ENCODE assay signal across 17 cellular contexts in genomic region chr5:93926831-93927600, GRCh38.
A peak's percentile ranks its signal among the peaks of the same experiment; 100 is the strongest.
DNase-seq lines count a peak whose midpoint lies in the region; ATAC-seq and TF ChIP-seq lines count a peak whose summit lies in the region.
"Had no signal": no experiment of that assay in that cellular context is flagged by ENCODE, and none has a peak within 500 bp of the region (broad histone marks: within the 10 kb centered on the region; RNA-seq: fewer than 3 reads in every experiment).

No MANE protein-coding gene starts in this region.

- no peak overlapping the region for H2AK9ac ChIP-seq in IMR-90 (replicated peaks; ENCODE audit: low read depth, low read length, poor library complexity)

- H3K4me1 ChIP-seq in IMR-90 (ENCODE audit: control insufficient read depth, insufficient read depth, low read length) (peaks cover 2% of the 10 kb centered on the region; the same call in 1 of the 2 replicates), mesenchymal stem cell (ENCODE audit: control insufficient read depth, insufficient read depth, low read depth, low read length) (no peaks in the 10 kb centered on the region)
- H3K4me1 ChIP-seq: right lobe of liver had no signal

- no peak overlapping the region for H2AK5ac ChIP-seq in IMR-90 (ENCODE audit: low read depth, low read length)
- no peak overlapping the region for H2AK5ac ChIP-seq in mesenchymal stem cell (ENCODE audit: low read length, severe bottlenecking)

- CTCF ChIA-PET in IMR-90 (lab: Yijun Ruan, JAX): interaction anchor here (0.7 kb wide), 3 partner anchors 164 to 1225 kb away, joined by 3 to 6 read pairs (median 3); no protein-coding TSS in a partner anchor

- H3K14ac ChIP-seq in IMR-90 (replicated peaks; ENCODE audit: low read depth, low read length): no peak overlapping the region
- no peak overlapping the region for H3K14ac ChIP-seq in mesenchymal stem cell (ENCODE audit: low read length in 2 of 2)

- H2BK15ac ChIP-seq in IMR-90 (ENCODE audit: low read depth, low read length) (no peak overlapping the region), mesenchymal stem cell (ENCODE audit: low read depth, poor library complexity, severe bottlenecking) (no peak overlapping the region)

- no TSS peak for BruUV-seq in IMR-90 (replicated peaks; lab: Mats Ljungman, UMichigan)

- H3K4me2 ChIP-seq in IMR-90 (ENCODE audit: low read depth, low read length) (no peak overlapping the region), mesenchymal stem cell (ENCODE audit: low read length, poor library complexity, severe bottlenecking) (no peak overlapping the region)
- H3K4me2 ChIP-seq: PC-9 had no signal

- no peak overlapping the region for H2BK5ac ChIP-seq in IMR-90 (ENCODE audit: low read depth, low read length, poor library complexity, severe bottlenecking)
- H2BK5ac ChIP-seq in mesenchymal stem cell (ENCODE audit: low read depth, low read length, poor library complexity, severe bottlenecking): no peak overlapping the region

- H3K56ac ChIP-seq in IMR-90 (ENCODE audit: extremely low read depth, insufficient read depth, low read length): no peak overlapping the region

- H3K23ac ChIP-seq in IMR-90 (ENCODE audit: low read depth, low read length) (no peak overlapping the region), mesenchymal stem cell (ENCODE audit: low read length in 2 of 2) (no peak overlapping the region)

- H3K18ac ChIP-seq in IMR-90 (ENCODE audit: low read depth, low read length): no peak overlapping the region
- H3K18ac ChIP-seq in mesenchymal stem cell (ENCODE audit: low read depth in 1 of 2, low read length in 2 of 2): peak overlapping the region in 1 of 2 experiments; percentile 30

- no peak for TF ChIP-seq CTCF in IMR-90 (conservative IDR thresholded peaks at IDR 0.05; ENCODE audit: low read depth, low read length)
- TF ChIP-seq CTCF in epithelial cell of esophagus (IDR thresholded peaks at IDR 0.05; ENCODE audit: insufficient read depth, low read depth, low read length, missing control alignments): no peak

- dilution Hi-C loops in IMR-90 (cut with HindIII; ENCODE audit: low sequenced_read_pairs, unreplicated experiment): no loop called here

- H4K8ac ChIP-seq in IMR-90 (ENCODE audit: low read depth in 2 of 2, low read length in 2 of 2) (no peak overlapping the region), mesenchymal stem cell (ENCODE audit: low read length) (no peak overlapping the region)

- H2BK120ac ChIP-seq in IMR-90 (ENCODE audit: low read depth, low read length): no peak overlapping the region
- H2BK120ac ChIP-seq in mesenchymal stem cell (ENCODE audit: low read depth, low read length): no peak overlapping the region

- DNase-seq in EH (ENCODE audit: low read depth) (peak; percentile 56), IMR-90 (peak; percentile 51), epithelial cell of esophagus (ENCODE audit: low read depth) (peak; percentile 12), mesenchymal stem cell (peak; percentile 22), Right ventricle myocardium inferior (ENCODE audit: missing footprints) (no peak), ureter (ENCODE audit: low spot score) (no peak)
- DNase-seq in stimulated activated CD4-positive, alpha-beta T cell treated with anti-CD3 and anti-CD28 coated beads, Interleukin-4, amount 100 ng/mL, for 4 hours: no peak
- DNase-seq: activated CD4-positive, alpha-beta T cell treated with anti-CD3 and anti-CD28 coated beads for 4 hours; activated gamma-delta T cell; heart left ventricle; NCI-H2029; NCI-H524 treated with DMSO at 0.1 percent for 48 hours; nucleus accumbens; PC-9; right lobe of liver had no signal

- H4K20me1 ChIP-seq in IMR-90 (ENCODE audit: insufficient read depth, low read length): no peaks in the 10 kb centered on the region

- H3K9ac ChIP-seq in IMR-90 (ENCODE audit: low read depth, low read length) (no peak overlapping the region), mesenchymal stem cell (ENCODE audit: low read length) (peak overlapping the region; percentile 71)

- H2BK20ac ChIP-seq in IMR-90 (ENCODE audit: low read depth, low read length): no peak overlapping the region

- H3K4ac ChIP-seq in IMR-90 (ENCODE audit: low read depth, low read length) (no peak overlapping the region), mesenchymal stem cell (ENCODE audit: low read depth in 1 of 2, low read length in 2 of 2) (no peak overlapping the region)

- no peak overlapping the region for H2BK12ac ChIP-seq in mesenchymal stem cell (ENCODE audit: low read length in 2 of 2)

- no peak overlapping the region for H3K27ac ChIP-seq in IMR-90 (ENCODE audit: insufficient read depth, low read length)
- no peak overlapping the region for H3K27ac ChIP-seq in mesenchymal stem cell (ENCODE audit: low read length, poor library complexity, severe bottlenecking)
- H3K27ac ChIP-seq: coronary artery, heart left ventricle, PC-9, right lobe of liver had no signal

- H2AFZ ChIP-seq in IMR-90 (replicated peaks; ENCODE audit: low read length, poor library complexity) (no peak overlapping the region), mesenchymal stem cell (ENCODE audit: low read depth, low read length) (no peak overlapping the region)
- H2AFZ ChIP-seq: PC-9 had no signal

- H4K91ac ChIP-seq in IMR-90 (ENCODE audit: insufficient read depth, low read depth, low read length) (no peak overlapping the region), mesenchymal stem cell (ENCODE audit: low read length) (no peak overlapping the region)

- POLR2A ChIA-PET in IMR-90 (lab: Charles Lee; ENCODE audit: unreplicated experiment): no interaction called here

- no peaks in the 10 kb centered on the region for H3K36me3 ChIP-seq in IMR-90 (ENCODE audit: control insufficient read depth, insufficient read depth, low read length)
- no peaks in the 10 kb centered on the region for H3K36me3 ChIP-seq in mesenchymal stem cell (ENCODE audit: control insufficient read depth in 1 of 2, insufficient read depth in 2 of 2, low read depth in 1 of 2, low read length in 2 of 2)
- H3K36me3 ChIP-seq: heart left ventricle, right lobe of liver had no signal

- no peaks in the 10 kb centered on the region for H3K9me1 ChIP-seq in IMR-90 (ENCODE audit: insufficient read depth, low read length)

- no peaks in the 10 kb centered on the region for H3K9me3 ChIP-seq in IMR-90 (ENCODE audit: control insufficient read depth, insufficient read depth, low read length)
- H3K9me3 ChIP-seq in mesenchymal stem cell (ENCODE audit: control insufficient read depth, low read length): no peaks in the 10 kb centered on the region
- H3K9me3 ChIP-seq: heart left ventricle, right lobe of liver had no signal

- WGBS in IMR-90 (ENCODE audit: extremely low coverage in 2 of 2, insufficient read length in 1 of 2), 2 experiments: no CpG with 5 or more reads among the region's 3 CpGs
- WGBS in mesenchymal stem cell: 94% methylated on average over 1 of the region's 3 CpGs

- no peak for TF ChIP-seq POLR2A in IMR-90 (IDR thresholded peaks at IDR 0.05; ENCODE audit: low read depth, low read length)

- in situ Hi-C loops in IMR-90 (cut with MboI; ENCODE audit: low sequenced_read_pairs): no loop called here

- H3K27me3 ChIP-seq in IMR-90 (ENCODE audit: control insufficient read depth, insufficient read depth, low read length) (no peaks in the 10 kb centered on the region), mesenchymal stem cell (ENCODE audit: control insufficient read depth in 1 of 2, insufficient read depth in 1 of 2, low read length in 2 of 2) (no peaks in the 10 kb centered on the region)
- H3K27me3 ChIP-seq: heart left ventricle, right lobe of liver had no signal

- no peak overlapping the region for H3K4me3 ChIP-seq in IMR-90 (ENCODE audit: insufficient read depth, low read depth, low read length)
- H3K4me3 ChIP-seq in epithelial cell of esophagus (ENCODE audit: low read length): no peak overlapping the region
- H3K4me3 ChIP-seq in mesenchymal stem cell (ENCODE audit: insufficient read depth in 1 of 2, low read depth in 1 of 2, low read length in 2 of 2): no peak overlapping the region
- H3K4me3 ChIP-seq: coronary artery, heart left ventricle, PC-9, right lobe of liver had no signal

- H3K79me1 ChIP-seq in IMR-90 (ENCODE audit: low read depth in 1 of 2, low read length in 2 of 2) (no peaks in the 10 kb centered on the region; a peak in 1 of 4 replicates), mesenchymal stem cell (replicated peaks; ENCODE audit: low read length, poor library complexity, severe bottlenecking) (no peaks in the 10 kb centered on the region)

- no peak for TF ChIP-seq RAD21 in IMR-90 (IDR thresholded peaks at IDR 0.05; ENCODE audit: low read length)

- intact Hi-C loops in IMR-90 (cut with micrococcal nuclease): no loop called here
- intact Hi-C loops in Right ventricle myocardium inferior (cut with DNase I): no loop called here

- no peak overlapping the region for H4K5ac ChIP-seq in IMR-90 (ENCODE audit: low read depth, low read length)

- ATAC-seq in IMR-90 (ENCODE audit: low read depth) (peak; percentile 61), Right ventricle myocardium inferior (no peak), HG03521 (IDR thresholded peaks at IDR 0.05; ENCODE audit: unreplicated experiment) (no peak)
- ATAC-seq: heart left ventricle, right lobe of liver had no signal

TF ChIP-seq in IMR-90, 13 proteins besides CTCF, POLR2A, EP300 and RAD21 (continues in another document):
- no peak for TF ChIP-seq ELK1 (IDR thresholded peaks at IDR 0.05; ENCODE audit: borderline replicate concordance, low read depth, low read length)
- no peak for TF ChIP-seq CEBPB (IDR thresholded peaks at IDR 0.05; ENCODE audit: low read depth, low read length)
- no peak for TF ChIP-seq RFX5 (IDR thresholded peaks at IDR 0.05; ENCODE audit: low read depth, low read length)
- no peak for TF ChIP-seq MAFK (IDR thresholded peaks at IDR 0.05; ENCODE audit: low read depth, low read length)
- no peak for TF ChIP-seq CHD1 (IDR thresholded peaks at IDR 0.05; ENCODE audit: low read depth, low read length)
- TF ChIP-seq RCOR1 (IDR thresholded peaks at IDR 0.05; ENCODE audit: insufficient replicate concordance, low read length): no peak
- TF ChIP-seq MAZ (IDR thresholded peaks at IDR 0.05; ENCODE audit: borderline replicate concordance, low read depth, low read length): no peak
- TF ChIP-seq USF2 (IDR thresholded peaks at IDR 0.05; ENCODE audit: low read depth, low read length): no peak

Comparison
In these comparisons a context has a peak if more than half of its experiments do, and no peak if none do; other contexts are left out.
1. DNase-seq: peak in EH (single experiment), IMR-90 (single experiment), epithelial cell of esophagus (single experiment) and mesenchymal stem cell (single experiment); none in stimulated activated CD4-positive, alpha-beta T cell treated with anti-CD3 and anti-CD28 coated beads, Interleukin-4, amount 100 ng/mL, for 4 hours (0 of 2), Right ventricle myocardium inferior (single experiment) and ureter (single experiment).